ENCODE assay signal across 8 cellular contexts in genomic region chr15:68154923-68155559, GRCh38. TPM values are rescaled to one million over a fixed set of nuclear protein-coding genes. Genes with fewer than 3 reads are reported as not detected.
DNase-seq lines count a peak whose midpoint lies in the region; ATAC-seq and TF ChIP-seq lines count a peak whose summit lies in the region.

No MANE protein-coding gene starts in this region.

- peaks cover 0 to 94% (median 45%) of the 10 kb centered on the region in 6 donors for H3K36me3 ChIP-seq in spleen

- no peaks in the 10 kb centered on the region for H3K27me3 ChIP-seq in spleen (replicated peaks in 1 of 7)

- H3K4me1 ChIP-seq in spleen: peaks cover 0 to 10% (median 0%) of the 10 kb centered on the region in 6 donors

- peak; percentile 61 for TF ChIP-seq CTCF in GM12873 (IDR thresholded peaks at IDR 0.05; ENCODE audit: insufficient read depth, low read depth, low read length, missing control alignments)
- TF ChIP-seq CTCF in spleen (IDR thresholded peaks at IDR 0.05 in 8 of 11, conservative IDR thresholded peaks at IDR 0.05 in 3 of 11): peak in 9 of 11 experiments; percentile 36 to 66 (median 49)

- intact Hi-C loops in spleen (cut with DNase I; ENCODE audit: low total_unique reads): loop anchor here (5.0 kb wide), 1 partner anchor 293 kb away; no protein-coding TSS in a partner anchor

- ATAC-seq in HG02970 (IDR thresholded peaks at IDR 0.05; ENCODE audit: low FRiP score, unreplicated experiment): no peak

- no peak overlapping the region for H3K4me3 ChIP-seq in spleen

- no peaks in the 10 kb centered on the region for H3K9me3 ChIP-seq in spleen

- H3K27ac ChIP-seq in spleen: no peak overlapping the region

- no peak for TF ChIP-seq POLR2A in spleen (IDR thresholded peaks at IDR 0.05)

- WGBS in spleen, 5 donors: 55 to 68% (median 61%) methylated on average over 4 of the region's 4 CpGs

- DNase-seq in AML-193 (lab: John Stamatoyannopoulos, UW): peak; percentile 33 to 35
- peak; percentile 23 for DNase-seq in NCI-H226
- DNase-seq in astrocyte of the hippocampus (ENCODE audit: low read depth, low spot score): peak; percentile 74
- DNase-seq in hippocampal formation (lab: John Stamatoyannopoulos, UW): peak; percentile 12 to 60
- DNase-seq in spleen: no peak
- DNase-seq in 8988T: no peak

RNA-seq across cellular contexts. Expression of gene CALML4, which starts 50.1 kb away (rescaled TPM):
- total RNA-seq in spleen: 10 to 100 TPM in 3 of 7 donors, 1 to 10 TPM in 4; 7.8 to 11.2 (median 9.7) TPM
- polyA plus RNA-seq in spleen: 10 to 100 TPM in 2 of 3 donors, 1 to 10 TPM in 1; 8.2 to 15.9 (median 13.2) TPM

Comparison
In these comparisons a context has a peak if more than half of its experiments do, and no peak if none do; other contexts are left out.
1. DNase-seq: peak in AML-193 (2 of 2), NCI-H226 (single experiment), astrocyte of the hippocampus (single experiment) and hippocampal formation (2 of 2); none in spleen (single experiment) and 8988T (single experiment).